In the genomic region with DNA sequence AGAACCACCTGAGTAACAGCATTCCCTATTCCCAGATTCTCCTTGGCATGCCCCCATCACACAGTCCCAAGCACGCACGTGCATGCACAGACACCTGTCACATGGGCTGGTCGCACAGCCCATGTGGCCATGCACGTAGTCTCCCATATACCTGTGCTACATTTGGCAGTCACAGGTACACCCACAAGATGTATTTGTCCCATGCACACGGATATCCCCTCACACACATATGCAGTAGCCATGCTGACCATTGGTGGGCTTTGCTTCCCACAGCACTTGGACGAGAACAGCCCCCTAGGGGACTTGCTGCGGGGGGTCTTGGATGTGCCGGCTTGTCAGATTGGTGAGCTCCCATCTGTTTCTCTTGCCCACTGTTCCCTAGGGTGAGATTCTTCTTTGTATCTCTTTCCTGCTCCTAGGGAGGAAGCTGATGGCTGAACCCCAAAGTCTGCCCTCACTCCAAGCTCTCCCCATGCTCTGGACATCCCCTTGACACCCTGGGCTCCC, we compare ENCODE assay signal across 1 cellular context.
TF ChIP-seq lines count a peak whose summit lies in the region.

No MANE protein-coding gene starts in this region.

TF ChIP-seq in neural cell, 6 proteins besides CTCF, POLR2A, EP300 and RAD21 (continued from another document):
- TF ChIP-seq, protein P1, sequence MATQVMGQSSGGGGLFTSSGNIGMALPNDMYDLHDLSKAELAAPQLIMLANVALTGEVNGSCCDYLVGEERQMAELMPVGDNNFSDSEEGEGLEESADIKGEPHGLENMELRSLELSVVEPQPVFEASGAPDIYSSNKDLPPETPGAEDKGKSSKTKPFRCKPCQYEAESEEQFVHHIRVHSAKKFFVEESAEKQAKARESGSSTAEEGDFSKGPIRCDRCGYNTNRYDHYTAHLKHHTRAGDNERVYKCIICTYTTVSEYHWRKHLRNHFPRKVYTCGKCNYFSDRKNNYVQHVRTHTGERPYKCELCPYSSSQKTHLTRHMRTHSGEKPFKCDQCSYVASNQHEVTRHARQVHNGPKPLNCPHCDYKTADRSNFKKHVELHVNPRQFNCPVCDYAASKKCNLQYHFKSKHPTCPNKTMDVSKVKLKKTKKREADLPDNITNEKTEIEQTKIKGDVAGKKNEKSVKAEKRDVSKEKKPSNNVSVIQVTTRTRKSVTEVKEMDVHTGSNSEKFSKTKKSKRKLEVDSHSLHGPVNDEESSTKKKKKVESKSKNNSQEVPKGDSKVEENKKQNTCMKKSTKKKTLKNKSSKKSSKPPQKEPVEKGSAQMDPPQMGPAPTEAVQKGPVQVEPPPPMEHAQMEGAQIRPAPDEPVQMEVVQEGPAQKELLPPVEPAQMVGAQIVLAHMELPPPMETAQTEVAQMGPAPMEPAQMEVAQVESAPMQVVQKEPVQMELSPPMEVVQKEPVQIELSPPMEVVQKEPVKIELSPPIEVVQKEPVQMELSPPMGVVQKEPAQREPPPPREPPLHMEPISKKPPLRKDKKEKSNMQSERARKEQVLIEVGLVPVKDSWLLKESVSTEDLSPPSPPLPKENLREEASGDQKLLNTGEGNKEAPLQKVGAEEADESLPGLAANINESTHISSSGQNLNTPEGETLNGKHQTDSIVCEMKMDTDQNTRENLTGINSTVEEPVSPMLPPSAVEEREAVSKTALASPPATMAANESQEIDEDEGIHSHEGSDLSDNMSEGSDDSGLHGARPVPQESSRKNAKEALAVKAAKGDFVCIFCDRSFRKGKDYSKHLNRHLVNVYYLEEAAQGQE (IDR thresholded peaks at IDR 0.05; ENCODE audit: borderline replicate concordance): no peak
- TF ChIP-seq POLR2AphosphoS5 (IDR thresholded peaks at IDR 0.05): peak; percentile 6
- no peak for TF ChIP-seq TAF1 (IDR thresholded peaks at IDR 0.05; ENCODE audit: low read depth)
- no peak for TF ChIP-seq MXI1 (conservative IDR thresholded peaks at IDR 0.05; ENCODE audit: poor library complexity, severe bottlenecking)
- TF ChIP-seq EZH2 (IDR thresholded peaks at IDR 0.05; ENCODE audit: borderline replicate concordance, insufficient read depth, low read length, poor library complexity, severe bottlenecking): no peak
TF ChIP-seq in neural cell: peak in this region for 1.
